2 cellular contexts compared by ENCODE assay signal in genomic region chr10:73039635-73040034, GRCh38.
TF ChIP-seq lines count a peak whose summit lies in the region.

No MANE protein-coding gene starts in this region.

TF ChIP-seq in IMR-90, 13 proteins besides CTCF, POLR2A, EP300 and RAD21:
- TF ChIP-seq NFE2L2 (IDR thresholded peaks at IDR 0.05; ENCODE audit: low read depth, low read length) (peak; percentile 68; the same call in 1 of the 2 replicates), CEBPB (IDR thresholded peaks at IDR 0.05; ENCODE audit: low read depth, low read length) (peak; percentile 74)
- TF ChIP-seq, protein P1, sequence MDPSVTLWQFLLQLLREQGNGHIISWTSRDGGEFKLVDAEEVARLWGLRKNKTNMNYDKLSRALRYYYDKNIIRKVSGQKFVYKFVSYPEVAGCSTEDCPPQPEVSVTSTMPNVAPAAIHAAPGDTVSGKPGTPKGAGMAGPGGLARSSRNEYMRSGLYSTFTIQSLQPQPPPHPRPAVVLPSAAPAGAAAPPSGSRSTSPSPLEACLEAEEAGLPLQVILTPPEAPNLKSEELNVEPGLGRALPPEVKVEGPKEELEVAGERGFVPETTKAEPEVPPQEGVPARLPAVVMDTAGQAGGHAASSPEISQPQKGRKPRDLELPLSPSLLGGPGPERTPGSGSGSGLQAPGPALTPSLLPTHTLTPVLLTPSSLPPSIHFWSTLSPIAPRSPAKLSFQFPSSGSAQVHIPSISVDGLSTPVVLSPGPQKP (IDR thresholded peaks at IDR 0.05; ENCODE audit: borderline replicate concordance, low read depth, low read length), result no peak
TF ChIP-seq in IMR-90: peak in this region for 2.

TF ChIP-seq in HepG2, 621 proteins besides CTCF, POLR2A, EP300 and RAD21:
- TF ChIP-seq ATF7 (IDR thresholded peaks at IDR 0.05) (peak; percentile 63), ATF7 (CRISPR knock-in tag; IDR thresholded peaks at IDR 0.05) (no peak), ZFX (CRISPR knock-in tag; IDR thresholded peaks at IDR 0.05; ENCODE audit: low read depth) (no peak)
